ENCODE assay signal across 30 cellular contexts in the genomic region with DNA sequence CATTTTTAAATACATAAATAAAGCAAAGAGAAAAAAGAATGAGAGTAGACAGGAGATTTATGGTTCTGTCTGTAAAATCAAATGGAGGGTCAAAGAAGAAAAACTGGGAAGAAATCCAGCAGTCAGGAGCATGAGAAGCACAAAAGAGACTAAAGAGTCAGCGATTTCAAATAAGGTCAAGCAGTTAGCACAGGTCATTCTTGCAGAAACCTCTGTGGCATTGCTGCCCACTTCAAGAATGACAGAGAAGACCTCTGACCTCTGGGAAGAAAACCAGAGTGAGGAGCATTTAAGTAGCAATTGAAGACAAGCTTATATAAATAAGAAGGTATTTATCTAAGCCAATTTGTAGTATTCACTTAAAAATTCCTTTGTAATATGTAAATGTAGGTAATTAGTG.
"Had no signal": no experiment of that assay in that cellular context is flagged by ENCODE, and none has a peak within 500 bp of the region (broad histone marks: within the 10 kb centered on the region; RNA-seq: fewer than 3 reads in every experiment).

No MANE protein-coding gene starts in this region.

- H3K36me3 Mint-ChIP-seq: activated naive CD4-positive, alpha-beta T cell treated with anti-CD3 and anti-CD28 coated beads, Interleukin-2, amount 50 U/mL, for 72 hours; mesothelial cell of epicardium; natural killer cell treated with Interleukin-12 subunit alpha and Interleukin-12 subunit beta and Interleukin-15 and Interleukin-18, amount 100 ng/mL, for 72 hours; stimulated activated naive B cell treated with anti-CD40 and anti-IgM and Interleukin-4, amounts not matched to agents 10 μg/mL and 1 μg/mL and 100 μg/mL, for 72 hours had no signal

- H3K4me1 Mint-ChIP-seq: central memory CD8-positive, alpha-beta T cell; stimulated activated naive B cell treated with anti-CD40 and anti-IgM and Interleukin-4, amounts not matched to agents 10 μg/mL and 1 μg/mL and 100 μg/mL, for 72 hours had no signal

- DNase-seq: activated CD4-positive, alpha-beta T cell treated with anti-CD3 and anti-CD28 coated beads for 4 hours; activated CD4-positive, alpha-beta T cell treated with anti-CD3 and anti-CD28 coated beads, Interleukin-2, amount 50 U/mL, for 4 hours; activated naive CD4-positive, alpha-beta T cell; activated T-cell treated with anti-CD3 and anti-CD28 coated beads for 4 hours; activated T-cell treated with anti-CD3 and anti-CD28 coated beads, Interleukin-2, amount 50 U/mL, for 72 hours; endodermal cell; foreskin melanocyte; glutamatergic neuron; islet precursor cell; left cardiac atrium; nucleus accumbens; pancreas; psoas muscle; stimulated activated CD4-positive, alpha-beta T cell treated with anti-CD3 and anti-CD28 coated beads, Interleukin-15, amount 100 ng/mL, for 24 hours; stimulated activated CD4-positive, alpha-beta T cell treated with anti-CD3 and anti-CD28 coated beads, Interleukin-2, amount 100 ng/mL, for 24 hours; stimulated activated naive B cell treated with anti-CD40 and anti-IgM and Interleukin-4, amounts not matched to agents 10 μg/mL and 1 μg/mL and 100 μg/mL, for 72 hours; T-helper 9 cell; tibial artery had no signal

- H3K27me3 Mint-ChIP-seq: central memory CD8-positive, alpha-beta T cell; dendritic cell treated with granulocyte-macrophage colony-stimulating factor and Interleukin-4, amounts not matched to agents 40 ng/mL and 50 ng/mL, for 4 days; natural killer cell treated with Interleukin-12 subunit alpha and Interleukin-12 subunit beta and Interleukin-15 and Interleukin-18, amount 100 ng/mL, for 72 hours; stimulated activated naive B cell treated with anti-CD40 and anti-IgM and Interleukin-4, amounts not matched to agents 10 μg/mL and 1 μg/mL and 100 μg/mL, for 72 hours had no signal

- H3K27ac Mint-ChIP-seq: activated naive CD4-positive, alpha-beta T cell treated with anti-CD3 and anti-CD28 coated beads, Interleukin-2, amount 50 U/mL, for 72 hours; activated T-cell treated with anti-CD3 and anti-CD28 coated beads, Interleukin-2, amount 50 U/mL, for 72 hours; dendritic cell treated with granulocyte-macrophage colony-stimulating factor and Interleukin-4, amounts not matched to agents 40 ng/mL and 50 ng/mL, for 4 days; endodermal cell; mesothelial cell of epicardium; natural killer cell treated with Interleukin-12 subunit alpha and Interleukin-12 subunit beta and Interleukin-15 and Interleukin-18, amount 100 ng/mL, for 72 hours; stimulated activated naive B cell treated with anti-CD40 and anti-IgM and Interleukin-4, amounts not matched to agents 10 μg/mL and 1 μg/mL and 100 μg/mL, for 72 hours; T-helper 1 cell treated with Interleukin-12 subunit alpha and Interleukin-12 subunit beta and Interleukin-4 antibody, amounts not matched to agents 30 μg/mL and 1 μg/mL, for 36 hours had no signal

- H3K4me3 Mint-ChIP-seq: activated T-cell treated with anti-CD3 and anti-CD28 coated beads, Interleukin-2, amount 50 U/mL, for 72 hours; central memory CD8-positive, alpha-beta T cell; dendritic cell treated with granulocyte-macrophage colony-stimulating factor and Interleukin-4, amounts not matched to agents 40 ng/mL and 50 ng/mL, for 4 days; endodermal cell; mesothelial cell of epicardium; natural killer cell treated with Interleukin-12 subunit alpha and Interleukin-12 subunit beta and Interleukin-15 and Interleukin-18, amount 100 ng/mL, for 72 hours; stimulated activated naive B cell treated with anti-CD40 and anti-IgM and Interleukin-4, amounts not matched to agents 10 μg/mL and 1 μg/mL and 100 μg/mL, for 72 hours; T-helper 1 cell treated with Interleukin-12 subunit alpha and Interleukin-12 subunit beta and Interleukin-4 antibody, amounts not matched to agents 30 μg/mL and 1 μg/mL, for 36 hours had no signal

- H3K9me3 Mint-ChIP-seq: activated naive CD4-positive, alpha-beta T cell treated with anti-CD3 and anti-CD28 coated beads, Interleukin-2, amount 50 U/mL, for 72 hours; dendritic cell treated with granulocyte-macrophage colony-stimulating factor and Interleukin-4, amounts not matched to agents 40 ng/mL and 50 ng/mL, for 4 days; endodermal cell; stimulated activated naive B cell treated with anti-CD40 and anti-IgM and Interleukin-4, amounts not matched to agents 10 μg/mL and 1 μg/mL and 100 μg/mL, for 72 hours; T-helper 1 cell treated with Interleukin-12 subunit alpha and Interleukin-12 subunit beta and Interleukin-4 antibody, amounts not matched to agents 30 μg/mL and 1 μg/mL, for 36 hours had no signal

- H3K4me3 ChIP-seq: breast epithelium, esophagus muscularis mucosa, pancreas, psoas muscle, right atrium auricular region, suprapubic skin, tibial artery had no signal

- H3K27me3 ChIP-seq: breast epithelium, esophagus muscularis mucosa, pancreas, right atrium auricular region, suprapubic skin, tibial artery had no signal

- H3K27ac ChIP-seq: breast epithelium, esophagus muscularis mucosa, pancreas, psoas muscle, right atrium auricular region, suprapubic skin, VCaP had no signal

- FAIRE-seq: pancreas, TTC549 had no signal

- H3K4me1 ChIP-seq: breast epithelium, esophagus muscularis mucosa, psoas muscle, right atrium auricular region, suprapubic skin had no signal

- H3K9me3 ChIP-seq: breast epithelium, esophagus muscularis mucosa, pancreas, psoas muscle, right atrium auricular region, suprapubic skin, tibial artery had no signal

- H3K36me3 ChIP-seq: breast epithelium, esophagus muscularis mucosa, pancreas, right atrium auricular region, suprapubic skin, tibial artery had no signal
